20 cellular contexts compared by ENCODE assay signal in the genomic region with DNA sequence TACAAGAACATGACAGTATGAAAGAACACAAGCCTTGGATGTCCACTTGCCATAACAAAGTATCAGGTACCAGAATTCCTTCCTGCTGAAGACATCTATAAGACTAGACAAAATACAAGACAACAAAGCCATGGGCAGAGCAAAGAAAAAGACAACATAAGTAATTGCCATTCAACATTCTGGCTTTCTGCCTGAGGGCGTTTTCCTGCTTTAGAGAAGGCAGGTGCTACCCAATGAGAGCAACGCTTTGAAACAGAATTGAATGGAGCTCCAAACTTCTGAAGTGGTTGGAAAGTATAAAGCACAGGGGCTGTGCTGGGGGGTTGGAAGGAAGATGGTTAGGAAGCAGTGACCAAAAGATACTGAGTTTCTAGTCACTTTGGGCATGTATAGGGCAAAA. TPM values are rescaled to one million over a fixed set of nuclear protein-coding genes. Genes with fewer than 3 reads are reported as not detected.
DNase-seq lines count a peak whose midpoint lies in the region; ATAC-seq and TF ChIP-seq lines count a peak whose summit lies in the region.
"Had no signal": no experiment of that assay in that cellular context is flagged by ENCODE, and none has a peak within 500 bp of the region (broad histone marks: within the 10 kb centered on the region; RNA-seq: fewer than 3 reads in every experiment).

No MANE protein-coding gene starts in this region.

- no peaks in the 10 kb centered on the region for H3K4me1 Mint-ChIP-seq in nephron progenitor cell
- H3K4me1 Mint-ChIP-seq: CD4-positive, alpha-beta memory T cell; IgD-negative memory B cell had no signal

- H3K4me1 ChIP-seq in tibial artery (peaks cover 0 to 43% (median 2%) of the 10 kb centered on the region in 4 donors), prostate gland (replicated peaks) (no peaks in the 10 kb centered on the region)
- H3K4me1 ChIP-seq: BLaER1 treated with 17β-estradiol and CSF1 and Interleukin-3, amounts not matched to agents 10 nM and 100 nM had no signal

- H3K9me3 Mint-ChIP-seq in nephron progenitor cell: peaks cover 18% of the 10 kb centered on the region

- H3K27ac ChIP-seq in tibial artery (peak overlapping the region; percentile 29 to 47), prostate gland (no peak overlapping the region)
- H3K27ac ChIP-seq: BLaER1 treated with 17β-estradiol and CSF1 and Interleukin-3, amounts not matched to agents 10 nM and 100 nM; PC-9 had no signal

- intact Hi-C loops in tibial artery (cut with DNase I; ENCODE audit: low total_unique reads) (no loop called here), prostate gland (cut with DNase I) (no loop called here)

- peak; percentile 17 for DNase-seq in NCI-H748 (lab: John Stamatoyannopoulos, UW; ENCODE audit: unreplicated experiment)
- no peak for DNase-seq in NCI-H748 treated with DMSO at 0.1 percent for 48 hours (lab: John Stamatoyannopoulos, UW)
- peak; percentile 59 for DNase-seq in NCI-H69 (lab: John Stamatoyannopoulos, UW)
- peak; percentile 87 for DNase-seq in islet precursor cell
- no peak for DNase-seq in tibial artery
- no peak for DNase-seq in nephron progenitor cell
- DNase-seq in prostate gland (ENCODE audit: low spot score): no peak
- DNase-seq: 8988T; CD4-positive, alpha-beta memory T cell; GDM1; NCI-H1694; NCI-H2081; NCI-H446; NCI-H526 treated with DMSO at 0.1 percent for 48 hours; PC-9; RPMI8226; SHP77 had no signal

- H3K36me3 Mint-ChIP-seq in nephron progenitor cell (ENCODE audit: low read depth): peaks cover 25% of the 10 kb centered on the region

- H3K9me3 ChIP-seq in tibial artery (peaks cover 0 to 11% (median 0%) of the 10 kb centered on the region in 3 donors), prostate gland (no peaks in the 10 kb centered on the region)

- no peak overlapping the region for H3K27ac Mint-ChIP-seq in nephron progenitor cell

- TF ChIP-seq POLR2A in prostate gland (IDR thresholded peaks at IDR 0.05): no peak

- 73% methylated on average over 2 of the region's 2 CpGs for WGBS in prostate gland

- H3K36me3 ChIP-seq in tibial artery (peaks cover 0 to 22% (median 18%) of the 10 kb centered on the region in 3 donors), prostate gland (no peaks in the 10 kb centered on the region)

- no peak overlapping the region for H3K4me3 Mint-ChIP-seq in nephron progenitor cell
- H3K4me3 Mint-ChIP-seq: CD4-positive, alpha-beta memory T cell had no signal

- TF ChIP-seq CTCF in tibial artery (IDR thresholded peaks at IDR 0.05) (no peak), nephron progenitor cell (IDR thresholded peaks at IDR 0.05) (no peak), prostate gland (IDR thresholded peaks at IDR 0.05) (no peak)

- no peak for ATAC-seq in GM21423 (IDR thresholded peaks at IDR 0.05; ENCODE audit: unreplicated experiment)

- no peaks in the 10 kb centered on the region for H3K27me3 Mint-ChIP-seq in nephron progenitor cell (ENCODE audit: low read depth, poor library complexity)
- H3K27me3 Mint-ChIP-seq: IgD-negative memory B cell had no signal

- H3K27me3 ChIP-seq in tibial artery: no peaks in the 10 kb centered on the region
- H3K27me3 ChIP-seq in prostate gland (replicated peaks; ENCODE audit: insufficient read depth): no peaks in the 10 kb centered on the region
- H3K27me3 ChIP-seq: BLaER1 treated with 17β-estradiol and CSF1 and Interleukin-3, amounts not matched to agents 10 nM and 100 nM had no signal

- no peak overlapping the region for H3K4me3 ChIP-seq in tibial artery
- no peak overlapping the region for H3K4me3 ChIP-seq in prostate gland
- H3K4me3 ChIP-seq: BLaER1 treated with 17β-estradiol and CSF1 and Interleukin-3, amounts not matched to agents 10 nM and 100 nM; PC-9 had no signal

RNA-seq across cellular contexts. Expression of a gene that starts 30.1 kb away (rescaled TPM):
- total RNA-seq in prostate gland: 10 to 100 TPM; 46.0 to 49.6 TPM

Comparison
In these comparisons a context has a peak if more than half of its experiments do, and no peak if none do; other contexts are left out.
1. DNase-seq: peak in NCI-H748 (single experiment), NCI-H69 (single experiment) and islet precursor cell (single experiment); none in NCI-H748 treated with DMSO at 0.1 percent for 48 hours (single experiment), tibial artery (0 of 2), nephron progenitor cell (single experiment) and prostate gland (single experiment).
2. H3K27ac ChIP-seq: peak in tibial artery (2 of 2); none in prostate gland (0 of 2).